12 cellular contexts compared by ENCODE assay signal in the genomic region with DNA sequence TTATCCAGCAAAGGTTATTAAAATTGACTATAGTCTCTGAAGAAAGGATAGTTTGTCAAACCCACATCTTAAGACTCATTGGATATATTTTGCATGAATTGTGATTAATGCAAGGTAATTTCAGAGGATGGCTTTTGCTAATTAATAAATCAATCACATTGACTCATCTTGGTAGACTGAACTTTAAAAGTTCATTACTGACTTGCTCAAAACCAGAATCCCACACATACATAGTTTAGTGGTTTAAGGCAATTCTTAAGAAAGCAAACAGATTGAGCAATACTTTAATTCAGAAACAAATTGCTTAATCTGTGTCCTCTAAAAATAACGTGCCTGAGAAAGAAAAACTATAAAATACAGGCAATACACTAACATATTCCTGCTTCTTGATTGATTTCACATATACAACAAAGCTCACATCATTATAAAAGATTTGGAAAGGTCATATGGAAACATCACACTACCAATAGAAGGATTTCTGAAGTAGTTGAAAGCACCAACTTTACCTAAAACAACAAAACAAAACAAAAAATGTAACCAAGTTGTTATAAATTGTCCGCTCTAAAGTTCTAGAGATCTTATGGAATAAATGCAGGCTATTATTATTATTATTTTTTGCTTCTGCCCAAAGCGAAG.
DNase-seq lines count a peak whose midpoint lies in the region; ATAC-seq, FAIRE-seq and TF ChIP-seq lines count a peak whose summit lies in the region.
"Had no signal": no experiment of that assay in that cellular context is flagged by ENCODE, and none has a peak within 500 bp of the region (broad histone marks: within the 10 kb centered on the region; RNA-seq: fewer than 3 reads in every experiment).

No MANE protein-coding gene starts in this region.

- no peaks in the 10 kb centered on the region for H3K9me3 Mint-ChIP-seq in activated T-helper 1 cell treated with anti-CD3 and anti-CD28 coated beads, Interleukin-12 subunit alpha, Interleukin-12 subunit beta, Interleukin-2, Interleukin-4 antibody, amounts not matched to agents 30 ng/mL and 10 ng/mL and 1 ng/mL, durations not matched to agents 14 hours and 24 hours and 36 hours

- no peak for FAIRE-seq in GM12892 (lab: Jason Lieb, UNC)

- H3K27ac ChIP-seq in ACC112 (ENCODE audit: low read depth, low read length) = peak overlapping the region; percentile 79
- peak overlapping the region; percentile 19 to 65 (median 61) for H3K27ac ChIP-seq in right lobe of liver

- no peak for TF ChIP-seq CTCF in right lobe of liver (IDR thresholded peaks at IDR 0.05)

- peak overlapping the region; percentile 86 for H2AFZ ChIP-seq in ACC112 (ENCODE audit: low read length, unreplicated experiment)

- H3K4me3 ChIP-seq in ACC112 (ENCODE audit: low read depth, low read length) (peak overlapping the region; percentile 43; the same call in 1 of the 2 replicates), right lobe of liver (no peak overlapping the region)
- H3K4me3 ChIP-seq: lung had no signal

- H3K79me2 ChIP-seq in ACC112 (ENCODE audit: control insufficient read depth, insufficient read depth, low read length, unreplicated experiment) = no peaks in the 10 kb centered on the region

- peak overlapping the region; percentile 90 for H3K27ac Mint-ChIP-seq in activated T-helper 1 cell treated with anti-CD3 and anti-CD28 coated beads, Interleukin-12 subunit alpha, Interleukin-12 subunit beta, Interleukin-2, Interleukin-4 antibody, amounts not matched to agents 30 ng/mL and 10 ng/mL and 1 ng/mL, durations not matched to agents 14 hours and 24 hours and 36 hours

- H3K36me3 Mint-ChIP-seq in activated T-helper 1 cell treated with anti-CD3 and anti-CD28 coated beads, Interleukin-12 subunit alpha, Interleukin-12 subunit beta, Interleukin-2, Interleukin-4 antibody, amounts not matched to agents 30 ng/mL and 10 ng/mL and 1 ng/mL, durations not matched to agents 14 hours and 24 hours and 36 hours (ENCODE audit: low read depth) = peaks cover 2% of the 10 kb centered on the region

- H3K9me3 ChIP-seq in right lobe of liver = no peaks in the 10 kb centered on the region

- H3K27me3 Mint-ChIP-seq in activated T-helper 1 cell treated with anti-CD3 and anti-CD28 coated beads, Interleukin-12 subunit alpha, Interleukin-12 subunit beta, Interleukin-2, Interleukin-4 antibody, amounts not matched to agents 30 ng/mL and 10 ng/mL and 1 ng/mL, durations not matched to agents 14 hours and 24 hours and 36 hours (ENCODE audit: insufficient read depth) = no peaks in the 10 kb centered on the region

- peak in 1 of 4 donors; percentile 8 for ATAC-seq in right lobe of liver
- ATAC-seq in HG02973 (IDR thresholded peaks at IDR 0.05; ENCODE audit: unreplicated experiment) = no peak

- no peak for TF ChIP-seq POLR2A in right lobe of liver (IDR thresholded peaks at IDR 0.05)
- no peak for TF ChIP-seq POLR2A in GM12892 (IDR thresholded peaks at IDR 0.05; ENCODE audit: low read depth, low read length)

- intact Hi-C loops in activated T-helper 1 cell treated with anti-CD3 and anti-CD28 coated beads, Interleukin-12 subunit alpha, Interleukin-12 subunit beta, Interleukin-2, Interleukin-4 antibody, amounts not matched to agents 30 ng/mL and 10 ng/mL and 1 ng/mL, durations not matched to agents 14 hours and 24 hours and 36 hours (cut with micrococcal nuclease) = loop anchor here (1.0 to 10.0 kb wide), 8 partner anchors 13 to 582 kb away; no protein-coding TSS in a partner anchor
- intact Hi-C loops in right lobe of liver (cut with DNase I) = no loop called here

- H3K27me3 ChIP-seq in ACC112 (ENCODE audit: insufficient read depth, low read length) (no peaks in the 10 kb centered on the region), right lobe of liver (no peaks in the 10 kb centered on the region)

- WGBS in right lobe of liver (ENCODE audit: insufficient coverage, low coverage, low lambda C conversion rate, missing lambda C conversion rate) = 53% methylated on average over 3 of the region's 3 CpGs

- H3K36me3 ChIP-seq in ACC112 (ENCODE audit: insufficient read depth, low read length) = no peaks in the 10 kb centered on the region
- H3K36me3 ChIP-seq in right lobe of liver = no peaks in the 10 kb centered on the region

- H3K4me1 Mint-ChIP-seq in activated T-helper 1 cell treated with anti-CD3 and anti-CD28 coated beads, Interleukin-12 subunit alpha, Interleukin-12 subunit beta, Interleukin-2, Interleukin-4 antibody, amounts not matched to agents 30 ng/mL and 10 ng/mL and 1 ng/mL, durations not matched to agents 14 hours and 24 hours and 36 hours (ENCODE audit: low read depth) = peaks cover 79% of the 10 kb centered on the region

- peak; percentile 87 for DNase-seq in HCEC 1CT
- DNase-seq in activated T-helper 1 cell treated with anti-CD3 and anti-CD28 coated beads, Interleukin-12 subunit alpha, Interleukin-12 subunit beta, Interleukin-2, Interleukin-4 antibody, amounts not matched to agents 30 ng/mL and 10 ng/mL and 1 ng/mL, durations not matched to agents 14 hours and 24 hours and 36 hours (ENCODE audit: low spot score) = no peak
- DNase-seq in right lobe of liver = no peak
- DNase-seq in GM12892 (ENCODE audit: insufficient read length) = no peak
- no peak for DNase-seq in NK-92 (lab: John Stamatoyannopoulos, UW; ENCODE audit: unreplicated experiment)
- no peak for DNase-seq in activated CD8-positive, alpha-beta memory T cell treated with anti-CD3 and anti-CD28 coated beads, Interleukin-2, amount 50 U/mL, for 48 hours
- DNase-seq: amniotic stem cell; NCI-H526; stimulated activated CD8-positive, alpha-beta memory T cell treated with anti-CD3 and anti-CD28 coated beads, Interleukin-4, amount 100 ng/mL, for 48 hours had no signal

- H3K4me3 Mint-ChIP-seq in activated T-helper 1 cell treated with anti-CD3 and anti-CD28 coated beads, Interleukin-12 subunit alpha, Interleukin-12 subunit beta, Interleukin-2, Interleukin-4 antibody, amounts not matched to agents 30 ng/mL and 10 ng/mL and 1 ng/mL, durations not matched to agents 14 hours and 24 hours and 36 hours = peak overlapping the region; percentile 70

- H3K4me1 ChIP-seq in ACC112 (ENCODE audit: control insufficient read depth, insufficient read depth, low read length, unreplicated experiment) = peaks cover 58% of the 10 kb centered on the region
- peaks cover 0 to 57% (median 21%) of the 10 kb centered on the region in 4 donors for H3K4me1 ChIP-seq in right lobe of liver
